In genomic region chr2:43266692-43267091, GRCh38 we compare ENCODE assay signal across 12 cellular contexts. TPM values are rescaled to one million over a fixed set of nuclear protein-coding genes. Genes with fewer than 3 reads are reported as not detected.
DNase-seq lines count a peak whose midpoint lies in the region; ATAC-seq and TF ChIP-seq lines count a peak whose summit lies in the region.
"Had no signal": no experiment of that assay in that cellular context is flagged by ENCODE, and none has a peak within 500 bp of the region (broad histone marks: within the 10 kb centered on the region; RNA-seq: fewer than 3 reads in every experiment).

No MANE protein-coding gene starts in this region.

- no peak overlapping the region for H3K4me3 ChIP-seq in SK-N-SH (ENCODE audit: low read depth in 2 of 2, low read length in 1 of 2)
- no peak overlapping the region for H3K4me3 ChIP-seq in muscle layer of colon (ENCODE audit: low read depth in 1 of 2, low read length in 2 of 2)

- H3K27me3 ChIP-seq in SK-N-SH (ENCODE audit: insufficient read depth) (no peaks in the 10 kb centered on the region), muscle layer of colon (ENCODE audit: control insufficient read depth in 1 of 2, insufficient read depth in 2 of 2, low read length in 2 of 2) (no peaks in the 10 kb centered on the region)

- H3K79me2 ChIP-seq in SK-N-SH (ENCODE audit: insufficient read depth): no peaks in the 10 kb centered on the region

- CTCF ChIA-PET in SK-N-SH (lab: Yijun Ruan, JAX): interaction anchor here (0.7 to 7.4 kb wide), 17 partner anchors 9 to 438 kb away, joined by 3 to 61 read pairs (median 5); partner anchors contain the start of gene ZFP36L2

- H3K36me3 Mint-ChIP-seq in chondrocyte (ENCODE audit: low read depth): peaks cover 3% of the 10 kb centered on the region

- ATAC-seq in SK-N-SH treated with all-trans-retinoic acid at 6 μM for 48 hours (no peak), GM18868 (IDR thresholded peaks at IDR 0.05; ENCODE audit: unreplicated experiment) (no peak), HG03354 (IDR thresholded peaks at IDR 0.05; ENCODE audit: poor library complexity, severe bottlenecking, unreplicated experiment) (no peak), HG03469 (IDR thresholded peaks at IDR 0.05; ENCODE audit: unreplicated experiment) (no peak)

- no peak overlapping the region for H3K4me2 ChIP-seq in SK-N-SH

- no peak for TF ChIP-seq CTCF in SK-N-SH (IDR thresholded peaks at IDR 0.05)
- TF ChIP-seq CTCF in chondrocyte (IDR thresholded peaks at IDR 0.05): no peak

- no peak for DNase-seq in SK-N-SH
- DNase-seq in chondrocyte (ENCODE audit: low spot score): no peak
- peak; percentile 67 for DNase-seq in ureter (ENCODE audit: low spot score)
- DNase-seq: ACHN; activated CD4-positive, alpha-beta T cell treated with anti-CD3 and anti-CD28 coated beads, Interleukin-2, amount 10 ng/mL, durations not matched to agents 7 days and 5 days; NCI-H2171 treated with DMSO at 0.1 percent for 48 hours had no signal

- H3K27me3 Mint-ChIP-seq in chondrocyte (ENCODE audit: low read depth): no peaks in the 10 kb centered on the region
- H3K27me3 Mint-ChIP-seq: activated CD4-positive, alpha-beta T cell treated with anti-CD3 and anti-CD28 coated beads, Interleukin-2, amount 10 ng/mL, durations not matched to agents 7 days and 5 days; activated naive CD4-positive, alpha-beta T cell treated with anti-CD3 and anti-CD28 coated beads, Interleukin-2, amount 50 U/mL, for 24 hours had no signal

- 93% methylated on average over 4 of the region's 4 CpGs for WGBS in SK-N-SH (ENCODE audit: low lambda C conversion rate)

- no peak overlapping the region for H3K4me3 Mint-ChIP-seq in chondrocyte (ENCODE audit: unreplicated experiment)
- H3K4me3 Mint-ChIP-seq: activated CD4-positive, alpha-beta T cell treated with anti-CD3 and anti-CD28 coated beads, Interleukin-2, amount 10 ng/mL, durations not matched to agents 7 days and 5 days; activated naive CD4-positive, alpha-beta T cell treated with anti-CD3 and anti-CD28 coated beads, Interleukin-2, amount 50 U/mL, for 24 hours had no signal

- H3K4me1 ChIP-seq in SK-N-SH (ENCODE audit: control insufficient read depth in 1 of 2, insufficient read depth in 2 of 2, low read depth in 1 of 2, low read length in 1 of 2) (peaks cover 20 to 66% of the 10 kb centered on the region in 2 experiments), muscle layer of colon (ENCODE audit: insufficient read depth, low read length) (peaks cover 73% of the 10 kb centered on the region)

- H3F3A ChIP-seq in SK-N-SH (replicated peaks; ENCODE audit: insufficient read depth): peaks cover 6% of the 10 kb centered on the region

- TF ChIP-seq EP300 in SK-N-SH (IDR thresholded peaks at IDR 0.05; ENCODE audit: borderline replicate concordance in 1 of 2, low read depth in 1 of 2, low read length in 1 of 2): no peak

- H2AFZ ChIP-seq in SK-N-SH (ENCODE audit: low read depth): no peak overlapping the region

- H3K9ac ChIP-seq in SK-N-SH (no peak overlapping the region), muscle layer of colon (ENCODE audit: low read length) (no peak overlapping the region)

- H3K9me3 Mint-ChIP-seq in chondrocyte (ENCODE audit: low read depth): no peaks in the 10 kb centered on the region
- H3K9me3 Mint-ChIP-seq: activated CD4-positive, alpha-beta T cell treated with anti-CD3 and anti-CD28 coated beads, Interleukin-2, amount 10 ng/mL, durations not matched to agents 7 days and 5 days; activated naive CD4-positive, alpha-beta T cell treated with anti-CD3 and anti-CD28 coated beads, Interleukin-2, amount 50 U/mL, for 24 hours had no signal

- H3K27ac ChIP-seq in SK-N-SH (ENCODE audit: low read depth in 2 of 2, low read length in 1 of 2) (peak overlapping the region; percentile 5 to 99; a peak in 3 of 4 replicates), muscle layer of colon (ENCODE audit: low read depth, low read length) (peak overlapping the region; percentile 25)

- H3K9me2 ChIP-seq in SK-N-SH: no peaks in the 10 kb centered on the region

- TF ChIP-seq RAD21 in SK-N-SH (IDR thresholded peaks at IDR 0.05; ENCODE audit: low read length): 0 out of 2 replicates have a peak, but pooled peaks have one; percentile 13

- no peaks in the 10 kb centered on the region for H3K36me3 ChIP-seq in SK-N-SH (replicated peaks in 1 of 2; ENCODE audit: control insufficient read depth in 1 of 2, insufficient read depth in 2 of 2, low read length in 1 of 2)
- H3K36me3 ChIP-seq in muscle layer of colon (ENCODE audit: insufficient read depth, low read length): no peaks in the 10 kb centered on the region

- H3K9me3 ChIP-seq in SK-N-SH: no peaks in the 10 kb centered on the region
- no peaks in the 10 kb centered on the region for H3K9me3 ChIP-seq in muscle layer of colon (ENCODE audit: low read length)

- H4K20me1 ChIP-seq in SK-N-SH (ENCODE audit: insufficient read depth): no peaks in the 10 kb centered on the region

- peaks cover 82% of the 10 kb centered on the region for H3K4me1 Mint-ChIP-seq in chondrocyte (ENCODE audit: low read depth)
- H3K4me1 Mint-ChIP-seq: activated naive CD4-positive, alpha-beta T cell treated with anti-CD3 and anti-CD28 coated beads, Interleukin-2, amount 50 U/mL, for 24 hours had no signal

- peak overlapping the region; percentile 86 for H3K27ac Mint-ChIP-seq in chondrocyte (ENCODE audit: unreplicated experiment)
- H3K27ac Mint-ChIP-seq: activated CD4-positive, alpha-beta T cell treated with anti-CD3 and anti-CD28 coated beads, Interleukin-2, amount 10 ng/mL, durations not matched to agents 7 days and 5 days; activated naive CD4-positive, alpha-beta T cell treated with anti-CD3 and anti-CD28 coated beads, Interleukin-2, amount 50 U/mL, for 24 hours had no signal

- POLR2A ChIA-PET in SK-N-SH (lab: Yijun Ruan, JAX): interaction anchor here (1.0 to 2.2 kb wide), 14 partner anchors 10 to 255 kb away, joined by 3 to 25 read pairs (median 6); partner anchors contain the start of gene ZFP36L2

TF ChIP-seq in SK-N-SH, 30 proteins besides CTCF, POLR2A, EP300 and RAD21:
- TF ChIP-seq EZH2phosphoT487 (IDR thresholded peaks at IDR 0.05; ENCODE audit: borderline replicate concordance, low read depth) (no peak), TCF12 (IDR thresholded peaks at IDR 0.05) (no peak), JUND (IDR thresholded peaks at IDR 0.05) (no peak), MEF2A (IDR thresholded peaks at IDR 0.05; ENCODE audit: borderline replicate concordance, low read depth) (no peak), ELF1 (IDR thresholded peaks at IDR 0.05) (no peak), RFX5 (IDR thresholded peaks at IDR 0.05; ENCODE audit: low read length) (no peak), MXI1 (IDR thresholded peaks at IDR 0.05; ENCODE audit: low read depth, low read length) (no peak)

TF ChIP-seq in SK-N-SH treated with all-trans-retinoic acid at 6 μM for 48 hours, 23 proteins besides CTCF, POLR2A, EP300 and RAD21:
- no peak for TF ChIP-seq RARB (CRISPR knock-in tag; IDR thresholded peaks at IDR 0.05)
- TF ChIP-seq ZNF8 (CRISPR knock-in tag; IDR thresholded peaks at IDR 0.05): no peak
- TF ChIP-seq ZFP3 (CRISPR knock-in tag; IDR thresholded peaks at IDR 0.05): no peak

RNA-seq across cellular contexts. Expression of gene ZFP36L2, which starts 40.3 kb away (rescaled TPM):
- 12.5 and 18.4 TPM in 2 replicates for polyA plus RNA-seq in SK-N-SH (2012; rRNA removed)
- 22.0 and 22.2 TPM in 2 replicates for polyA plus RNA-seq in SK-N-SH (2012; cell fraction: cytosol; rRNA removed)
- 24.1 and 24.2 TPM in 2 replicates for polyA plus RNA-seq in SK-N-SH (2012; cell fraction: nucleus; rRNA removed)
- 95.8 to 103 TPM (median 98.3 TPM) in 3 replicates for total RNA-seq in chondrocyte
- total RNA-seq in ureter: 149 TPM
